ENCODE assay signal across 13 cellular contexts in genomic region chr15:55649058-55649423, GRCh38.
DNase-seq lines count a peak whose midpoint lies in the region; ATAC-seq and TF ChIP-seq lines count a peak whose summit lies in the region.
"Had no signal": no experiment of that assay in that cellular context is flagged by ENCODE, and none has a peak within 500 bp of the region (broad histone marks: within the 10 kb centered on the region; RNA-seq: fewer than 3 reads in every experiment).

No MANE protein-coding gene starts in this region.

- H3K4me3 Mint-ChIP-seq in activated CD8-positive, alpha-beta T cell treated with anti-CD3 and anti-CD28 coated beads, Interleukin-2, amount 10 ng/mL, durations not matched to agents 7 days and 5 days = no peak overlapping the region
- H3K4me3 Mint-ChIP-seq: dendritic cell treated with granulocyte-macrophage colony-stimulating factor and Interleukin-4, amounts not matched to agents 40 ng/mL and 50 ng/mL, for 4 days had no signal

- no peaks in the 10 kb centered on the region for H3K4me1 Mint-ChIP-seq in activated CD8-positive, alpha-beta T cell treated with anti-CD3 and anti-CD28 coated beads, Interleukin-2, amount 10 ng/mL, durations not matched to agents 7 days and 5 days (ENCODE audit: low read depth)

- peak; percentile 76 for DNase-seq in AG08395 (ENCODE audit: low spot score)
- DNase-seq in HT1080 (ENCODE audit: low read depth) = peak; percentile 42
- peak; percentile 42 for DNase-seq in astrocyte of the cerebellum (ENCODE audit: low read depth)
- DNase-seq in hepatic stellate cell (ENCODE audit: low spot score) = peak; percentile 51
- no peak for DNase-seq in effector memory CD4-positive, alpha-beta T cell
- DNase-seq in T-helper 2 cell = no peak
- no peak for DNase-seq in activated CD8-positive, alpha-beta T cell treated with anti-CD3 and anti-CD28 coated beads, Interleukin-2, amount 10 ng/mL, durations not matched to agents 7 days and 5 days
- no peak for DNase-seq in HuH-7.5 (ENCODE audit: low spot score)
- DNase-seq: left ventricle myocardium superior; stimulated activated naive CD4-positive, alpha-beta T cell treated with Interleukin-2 at 50 U/mL for 16 hours; uterus had no signal

- H3K36me3 Mint-ChIP-seq in activated CD8-positive, alpha-beta T cell treated with anti-CD3 and anti-CD28 coated beads, Interleukin-2, amount 10 ng/mL, durations not matched to agents 7 days and 5 days (ENCODE audit: low read depth) = no peaks in the 10 kb centered on the region

- H3K27ac Mint-ChIP-seq in activated CD8-positive, alpha-beta T cell treated with anti-CD3 and anti-CD28 coated beads, Interleukin-2, amount 10 ng/mL, durations not matched to agents 7 days and 5 days = no peak overlapping the region
- H3K27ac Mint-ChIP-seq: activated T-helper 2 cell treated with anti-CD3 and anti-CD28 coated beads, Interferon-gamma antibody, Interleukin-2, Interleukin-4, amounts not matched to agents 10 μg/mL and 5 μg/mL and 100 μg/mL, durations not matched to agents 14 hours and 24 hours and 36 hours; dendritic cell treated with granulocyte-macrophage colony-stimulating factor and Interleukin-4, amounts not matched to agents 40 ng/mL and 50 ng/mL, for 4 days had no signal

- no peaks in the 10 kb centered on the region for H3K27me3 ChIP-seq in effector memory CD4-positive, alpha-beta T cell (replicated peaks; ENCODE audit: control insufficient read depth, insufficient read depth, low read length, poor library complexity, severe bottlenecking)
- H3K27me3 ChIP-seq: uterus had no signal

- H3K4me1 ChIP-seq in effector memory CD4-positive, alpha-beta T cell (ENCODE audit: control insufficient read depth, insufficient read depth, low read length, poor library complexity, severe bottlenecking) = no peaks in the 10 kb centered on the region
- H3K4me1 ChIP-seq: uterus had no signal

- no peaks in the 10 kb centered on the region for H3K9me3 Mint-ChIP-seq in activated CD8-positive, alpha-beta T cell treated with anti-CD3 and anti-CD28 coated beads, Interleukin-2, amount 10 ng/mL, durations not matched to agents 7 days and 5 days (ENCODE audit: insufficient read depth)
- H3K9me3 Mint-ChIP-seq: activated T-helper 2 cell treated with anti-CD3 and anti-CD28 coated beads, Interferon-gamma antibody, Interleukin-2, Interleukin-4, amounts not matched to agents 10 μg/mL and 5 μg/mL and 100 μg/mL, durations not matched to agents 14 hours and 24 hours and 36 hours; dendritic cell treated with granulocyte-macrophage colony-stimulating factor and Interleukin-4, amounts not matched to agents 40 ng/mL and 50 ng/mL, for 4 days had no signal

- POLR2A ChIA-PET in activated CD8-positive, alpha-beta T cell treated with anti-CD3 and anti-CD28 coated beads, Interleukin-2, amount 10 ng/mL, durations not matched to agents 7 days and 5 days (lab: Charles Lee) = no interaction called here

- H3K27me3 Mint-ChIP-seq in activated CD8-positive, alpha-beta T cell treated with anti-CD3 and anti-CD28 coated beads, Interleukin-2, amount 10 ng/mL, durations not matched to agents 7 days and 5 days (ENCODE audit: low read depth) = no peaks in the 10 kb centered on the region
- H3K27me3 Mint-ChIP-seq: dendritic cell treated with granulocyte-macrophage colony-stimulating factor and Interleukin-4, amounts not matched to agents 40 ng/mL and 50 ng/mL, for 4 days had no signal

- no peak overlapping the region for H3K4me3 ChIP-seq in astrocyte of the cerebellum (ENCODE audit: low read depth, low read length)
- no peak overlapping the region for H3K4me3 ChIP-seq in effector memory CD4-positive, alpha-beta T cell (ENCODE audit: insufficient read depth, low read depth, low read length, poor library complexity, severe bottlenecking)
- H3K4me3 ChIP-seq: uterus had no signal

- TF ChIP-seq CTCF in astrocyte of the cerebellum (IDR thresholded peaks at IDR 0.05; ENCODE audit: low read depth, low read length, missing control alignments) = no peak

- in situ Hi-C loops in astrocyte of the cerebellum (cut with HindIII; ENCODE audit: low sequenced_read_pairs) = no loop called here

- no peak for ATAC-seq in activated CD8-positive, alpha-beta T cell treated with anti-CD3 and anti-CD28 coated beads, Interleukin-2, amount 10 ng/mL, durations not matched to agents 7 days and 5 days

- CTCF ChIA-PET in activated CD8-positive, alpha-beta T cell treated with anti-CD3 and anti-CD28 coated beads, Interleukin-2, amount 10 ng/mL, durations not matched to agents 7 days and 5 days (lab: Charles Lee) = interaction anchor here (0.6 to 4.0 kb wide), 16 partner anchors 10 to 449 kb away, joined by 3 to 27 read pairs (median 3); no protein-coding TSS in a partner anchor

- no peaks in the 10 kb centered on the region for H3K36me3 ChIP-seq in effector memory CD4-positive, alpha-beta T cell (ENCODE audit: control insufficient read depth, insufficient read depth, low read length)
- H3K36me3 ChIP-seq: uterus had no signal

- H3K27ac ChIP-seq in effector memory CD4-positive, alpha-beta T cell (ENCODE audit: insufficient read depth, low read length, poor library complexity, severe bottlenecking) = no peak overlapping the region
- H3K27ac ChIP-seq: uterus had no signal

- H3K9me3 ChIP-seq in effector memory CD4-positive, alpha-beta T cell (ENCODE audit: control insufficient read depth, low read length) = no peaks in the 10 kb centered on the region
- H3K9me3 ChIP-seq: uterus had no signal

Comparison
In these comparisons a context has a peak if more than half of its experiments do, and no peak if none do; other contexts are left out.
1. DNase-seq: peak in AG08395 (single experiment), HT1080 (single experiment), astrocyte of the cerebellum (single experiment) and hepatic stellate cell (single experiment); none in effector memory CD4-positive, alpha-beta T cell (0 of 3), T-helper 2 cell (0 of 5), activated CD8-positive, alpha-beta T cell treated with anti-CD3 and anti-CD28 coated beads, Interleukin-2, amount 10 ng/mL, durations not matched to agents 7 days and 5 days (single experiment) and HuH-7.5 (single experiment).